ENCODE assay signal across 9 cellular contexts in genomic region chr16:67531247-67531646, GRCh38. TPM values are rescaled to one million over a fixed set of nuclear protein-coding genes. Genes with fewer than 3 reads are reported as not detected.
A peak's percentile ranks its signal among the peaks of the same experiment; 100 is the strongest.
DNase-seq lines count a peak whose midpoint lies in the region; ATAC-seq and TF ChIP-seq lines count a peak whose summit lies in the region.
"Had no signal": no experiment of that assay in that cellular context is flagged by ENCODE, and none has a peak within 500 bp of the region (broad histone marks: within the 10 kb centered on the region; RNA-seq: fewer than 3 reads in every experiment).

No MANE protein-coding gene starts in this region.

- no peak overlapping the region for H2AFZ ChIP-seq in SK-N-SH (ENCODE audit: low read depth)

- H3K4me1 ChIP-seq in SK-N-SH (ENCODE audit: control insufficient read depth in 1 of 2, insufficient read depth in 2 of 2, low read depth in 1 of 2, low read length in 1 of 2) (peaks cover 21% of the 10 kb centered on the region in 2 experiments; a peak in 3 of 4 replicates), mesendoderm (ENCODE audit: control insufficient read depth, low read depth, low read length) (peaks cover 2% of the 10 kb centered on the region), tibial artery (peaks cover 0 to 57% (median 30%) of the 10 kb centered on the region in 4 donors)

- H3K27me3 ChIP-seq in SK-N-SH (ENCODE audit: insufficient read depth) (no peaks in the 10 kb centered on the region), mesendoderm (ENCODE audit: insufficient read depth, low read length, poor library complexity) (peaks cover 38% of the 10 kb centered on the region), tibial artery (no peaks in the 10 kb centered on the region)

- H3K9me3 ChIP-seq in SK-N-SH = no peaks in the 10 kb centered on the region
- no peaks in the 10 kb centered on the region for H3K9me3 ChIP-seq in tibial artery

- no peaks in the 10 kb centered on the region for H3K9me2 ChIP-seq in SK-N-SH

- CTCF ChIA-PET in SK-N-SH (lab: Yijun Ruan, JAX) = interaction anchor here (1.8 to 6.6 kb wide), 5 partner anchors 10 to 132 kb away, joined by 5 to 60 read pairs (median 17); partner anchors contain the start of gene CARMIL2

- no peak for ATAC-seq in SK-N-SH treated with all-trans-retinoic acid at 6 μM for 48 hours

- no peaks in the 10 kb centered on the region for H3K79me1 ChIP-seq in mesendoderm (ENCODE audit: low read length)

- H4K20me1 ChIP-seq in SK-N-SH (ENCODE audit: insufficient read depth) = peaks cover 59% of the 10 kb centered on the region

- H3K79me2 ChIP-seq in SK-N-SH (ENCODE audit: insufficient read depth) (peaks cover 73% of the 10 kb centered on the region), mesendoderm (ENCODE audit: control insufficient read depth, insufficient read depth, low read length) (no peaks in the 10 kb centered on the region)

- POLR2A ChIA-PET in SK-N-SH (lab: Yijun Ruan, JAX) = interaction anchor here (0.6 kb wide), 1 partner anchor 554 kb away, joined by 4 read pairs; the partner anchor contains the start of gene NFATC3

- H3K27ac Mint-ChIP-seq in T-helper 2 cell treated with Interferon-gamma antibody and Interleukin-4, amounts not matched to agents 5 μg/mL and 100 μg/mL, for 36 hours = no peak overlapping the region

- H3K36me3 ChIP-seq in SK-N-SH (replicated peaks in 1 of 2; ENCODE audit: control insufficient read depth in 1 of 2, insufficient read depth in 2 of 2, low read length in 1 of 2) = peaks cover 0 to 4% of the 10 kb centered on the region in 2 experiments
- no peaks in the 10 kb centered on the region for H3K36me3 ChIP-seq in mesendoderm (ENCODE audit: control insufficient read depth, insufficient read depth, low read length)
- H3K36me3 ChIP-seq in tibial artery = no peaks in the 10 kb centered on the region

- TF ChIP-seq EP300 in SK-N-SH (IDR thresholded peaks at IDR 0.05; ENCODE audit: borderline replicate concordance in 1 of 2, low read depth in 1 of 2, low read length in 1 of 2) = no peak

- no peaks in the 10 kb centered on the region for H3K9me3 Mint-ChIP-seq in T-helper 2 cell treated with Interferon-gamma antibody and Interleukin-4, amounts not matched to agents 5 μg/mL and 100 μg/mL, for 36 hours

- H3K4me3 ChIP-seq in SK-N-SH (ENCODE audit: low read depth in 2 of 2, low read length in 1 of 2) = no peak overlapping the region
- peak overlapping the region; percentile 79 for H3K4me3 ChIP-seq in astrocyte of the cerebellum (ENCODE audit: low read depth, low read length)
- H3K4me3 ChIP-seq in mesendoderm (ENCODE audit: low read length) = no peak overlapping the region
- peak overlapping the region in 1 of 2 donors; percentile 85 for H3K4me3 ChIP-seq in tibial artery

- no peak overlapping the region for H4K5ac ChIP-seq in mesendoderm (ENCODE audit: low read length)

- H3K18ac ChIP-seq in mesendoderm (ENCODE audit: low read length) = no peak overlapping the region

- in situ Hi-C loops in astrocyte of the cerebellum (cut with HindIII; ENCODE audit: low sequenced_read_pairs) = no loop called here

- no peak for DNase-seq in SK-N-SH
- no peak for DNase-seq in astrocyte of the cerebellum (ENCODE audit: low read depth)
- DNase-seq in mesendoderm = no peak
- no peak for DNase-seq in tibial artery
- DNase-seq in NCI-H1092 treated with DMSO at 0.1 percent for 48 hours (lab: John Stamatoyannopoulos, UW) = no peak
- no peak for DNase-seq in dermis blood vessel endothelial cell
- no peak for DNase-seq in T-helper 2 cell treated with Interferon-gamma antibody and Interleukin-4, amounts not matched to agents 5 μg/mL and 100 μg/mL, for 36 hours (ENCODE audit: low spot score)
- DNase-seq: 8988T had no signal

- H3K56ac ChIP-seq in mesendoderm (ENCODE audit: low read length) = no peak overlapping the region

- peak overlapping the region in 1 of 2 experiments; percentile 83; a peak in 1 of 4 replicates for H3K27ac ChIP-seq in SK-N-SH (ENCODE audit: low read depth in 2 of 2, low read length in 1 of 2)
- no peak overlapping the region for H3K27ac ChIP-seq in mesendoderm (ENCODE audit: low read depth, low read length)
- H3K27ac ChIP-seq in tibial artery = peak overlapping the region; percentile 93 to 94

- no peak overlapping the region for H2BK15ac ChIP-seq in mesendoderm (replicated peaks; ENCODE audit: low read depth)

- H3K4me1 Mint-ChIP-seq in T-helper 2 cell treated with Interferon-gamma antibody and Interleukin-4, amounts not matched to agents 5 μg/mL and 100 μg/mL, for 36 hours (ENCODE audit: low read depth) = peaks cover 19% of the 10 kb centered on the region

- no peak for TF ChIP-seq RAD21 in SK-N-SH (IDR thresholded peaks at IDR 0.05; ENCODE audit: low read length)

- peaks cover 20% of the 10 kb centered on the region for H3F3A ChIP-seq in SK-N-SH (replicated peaks; ENCODE audit: insufficient read depth)

- no peak overlapping the region for H2AK5ac ChIP-seq in mesendoderm (ENCODE audit: low read length)

- peaks cover 55% of the 10 kb centered on the region for H3K27me3 Mint-ChIP-seq in T-helper 2 cell treated with Interferon-gamma antibody and Interleukin-4, amounts not matched to agents 5 μg/mL and 100 μg/mL, for 36 hours (ENCODE audit: low read depth)

- H3K4me3 Mint-ChIP-seq in T-helper 2 cell treated with Interferon-gamma antibody and Interleukin-4, amounts not matched to agents 5 μg/mL and 100 μg/mL, for 36 hours = no peak overlapping the region

- whole genome bisulfite sequencing in SK-N-SH (ENCODE audit: low lambda C conversion rate) = 97% methylated on average over 4 of the region's 4 CpGs
- no CpG with 5 or more reads among the region's 4 CpGs for WGBS in mesendoderm (ENCODE audit: extremely low coverage, insufficient coverage, low lambda C conversion rate)

- intact Hi-C loops in tibial artery (cut with DNase I; ENCODE audit: low total_unique reads) = no loop called here

- H3K4me2 ChIP-seq in SK-N-SH (peak overlapping the region; percentile 96), mesendoderm (ENCODE audit: low read length) (no peak overlapping the region)

- H3K4ac ChIP-seq in mesendoderm (ENCODE audit: low read depth, low read length) = no peak overlapping the region

- TF ChIP-seq CTCF in SK-N-SH (IDR thresholded peaks at IDR 0.05) (no peak), astrocyte of the cerebellum (IDR thresholded peaks at IDR 0.05; ENCODE audit: low read depth, low read length, missing control alignments) (no peak), tibial artery (IDR thresholded peaks at IDR 0.05) (no peak)

- H3K36me3 Mint-ChIP-seq in T-helper 2 cell treated with Interferon-gamma antibody and Interleukin-4, amounts not matched to agents 5 μg/mL and 100 μg/mL, for 36 hours (ENCODE audit: low read depth) = no peaks in the 10 kb centered on the region

- peak overlapping the region; percentile 88 for H3K9ac ChIP-seq in SK-N-SH
- H3K9ac ChIP-seq in mesendoderm (ENCODE audit: low read length) = no peak overlapping the region

- peak overlapping the region; percentile 66 for H3K23ac ChIP-seq in mesendoderm (ENCODE audit: low read length)

- H2BK5ac ChIP-seq in mesendoderm (ENCODE audit: low read length) = no peak overlapping the region

- no peak overlapping the region for H2BK120ac ChIP-seq in mesendoderm (ENCODE audit: low read depth, low read length)

- H4K8ac ChIP-seq in mesendoderm (ENCODE audit: low read depth, low read length) = no peak overlapping the region

TF ChIP-seq in SK-N-SH, 30 proteins besides CTCF, POLR2A, EP300 and RAD21 (continues in another document):
- no peak for TF ChIP-seq TCF12 (IDR thresholded peaks at IDR 0.05)

TF ChIP-seq in SK-N-SH treated with all-trans-retinoic acid at 6 μM for 48 hours, 23 proteins besides CTCF, POLR2A, EP300 and RAD21 (continues in another document):
- TF ChIP-seq PPARA (CRISPR knock-in tag; IDR thresholded peaks at IDR 0.05; ENCODE audit: borderline replicate concordance) (no peak), ZC3H10 (CRISPR knock-in tag; IDR thresholded peaks at IDR 0.05) (no peak), PATZ1 (CRISPR knock-in tag; IDR thresholded peaks at IDR 0.05; ENCODE audit: borderline replicate concordance) (no peak), BACH2 (CRISPR knock-in tag; IDR thresholded peaks at IDR 0.05; ENCODE audit: borderline replicate concordance) (no peak), ZNF70 (CRISPR knock-in tag; IDR thresholded peaks at IDR 0.05) (no peak), ZNF8 (CRISPR knock-in tag; IDR thresholded peaks at IDR 0.05) (no peak)

RNA-seq across cellular contexts. Expression of gene RIPOR1, which starts 2.6 kb away (rescaled TPM):
- polyA plus RNA-seq in SK-N-SH (2012; rRNA removed) = 12.1 and 24.7 TPM in 2 replicates
- 16.7 and 23.3 TPM in 2 replicates for polyA plus RNA-seq in SK-N-SH (2012; cell fraction: cytosol; rRNA removed)
- 80.4 and 105 TPM in 2 replicates for polyA plus RNA-seq in SK-N-SH (2012; cell fraction: nucleus; rRNA removed)
- polyA plus RNA-seq in mesendoderm (2013, experiment 1 of 2) = 5.0 TPM
- polyA plus RNA-seq in mesendoderm (2013, experiment 2 of 2) = 4.7 TPM
- 74.9 and 149 TPM in 2 replicates for total RNA-seq in dermis blood vessel endothelial cell

RNA-seq across cellular contexts. Expression of gene CTCF, which starts 31.1 kb away (rescaled TPM):
- 18.8 and 19.6 TPM in 2 replicates for polyA plus RNA-seq in SK-N-SH (2012; rRNA removed)
- polyA plus RNA-seq in SK-N-SH (2012; cell fraction: cytosol; rRNA removed) = 20.3 and 22.0 TPM in 2 replicates
- 17.4 and 24.1 TPM in 2 replicates for polyA plus RNA-seq in SK-N-SH (2012; cell fraction: nucleus; rRNA removed)
- polyA plus RNA-seq in mesendoderm (2013, experiment 1 of 2) = 65.6 TPM
- polyA plus RNA-seq in mesendoderm (2013, experiment 2 of 2) = 66.3 TPM
- total RNA-seq in dermis blood vessel endothelial cell = 30.3 and 36.3 TPM in 2 replicates

RNA-seq across cellular contexts. Expression of gene AGRP, which starts 47.9 kb away (rescaled TPM):
- polyA plus RNA-seq in SK-N-SH (2012; rRNA removed) = not detected in 2 replicates
- not detected in 2 replicates for polyA plus RNA-seq in SK-N-SH (2012; cell fraction: cytosol; rRNA removed)
- polyA plus RNA-seq in SK-N-SH (2012; cell fraction: nucleus; rRNA removed) = not detected in 2 replicates
- polyA plus RNA-seq in mesendoderm (2013, experiment 1 of 2) = not detected
- not detected for polyA plus RNA-seq in mesendoderm (2013, experiment 2 of 2)
- not detected in 2 replicates for total RNA-seq in dermis blood vessel endothelial cell

RNA-seq across cellular contexts. Expression of gene ATP6V0D1, which starts 50.3 kb away (rescaled TPM):
- polyA plus RNA-seq in SK-N-SH (2012; rRNA removed) = 111 and 135 TPM in 2 replicates
- polyA plus RNA-seq in SK-N-SH (2012; cell fraction: cytosol; rRNA removed) = 86.6 and 113 TPM in 2 replicates
- polyA plus RNA-seq in SK-N-SH (2012; cell fraction: nucleus; rRNA removed) = 102 and 104 TPM in 2 replicates
- 37.4 TPM for polyA plus RNA-seq in mesendoderm (2013, experiment 1 of 2)
- polyA plus RNA-seq in mesendoderm (2013, experiment 2 of 2) = 38.6 TPM
- total RNA-seq in dermis blood vessel endothelial cell = 134 and 155 TPM in 2 replicates
